Comparison of ENCODE assay signal across 8 cellular contexts in genomic region chr12:89708793-89709156, GRCh38. TPM values are rescaled to one million over a fixed set of nuclear protein-coding genes. Genes with fewer than 3 reads are reported as not detected.
A peak's percentile ranks its signal among the peaks of the same experiment; 100 is the strongest.
DNase-seq lines count a peak whose midpoint lies in the region; ATAC-seq and TF ChIP-seq lines count a peak whose summit lies in the region.

ATP2B1 (minus strand) TSS chr12:89708838; CDS start chr12:89655886, 52,952 bp downstream.

- DNase-seq in AG09319 (ENCODE audit: extremely low read depth, low read depth) (peak; percentile 75), NCI-H510A (lab: John Stamatoyannopoulos, UW) (peak; percentile 82), cortex of kidney (lab: John Stamatoyannopoulos, UW) (peak; percentile 44), left lung (peak; percentile 92 to 99)
- DNase-seq in activated CD4-positive, alpha-beta T cell treated with anti-CD3 and anti-CD28 coated beads, Interleukin-2, amount 10 ng/mL, durations not matched to agents 7 days and 5 days = peak; percentile 80
- peak; percentile 81 for DNase-seq in stimulated activated CD4-positive, alpha-beta T cell treated with anti-CD3 and anti-CD28 coated beads, Interleukin-4, amount 100 ng/mL, for 1 hour

- peaks cover 0 to 3% of the 10 kb centered on the region in 2 donors for H3K27me3 ChIP-seq in left lung

- TF ChIP-seq CTCF in AG09319 (IDR thresholded peaks at IDR 0.05; ENCODE audit: low read depth, low read length) (no peak; the same call in 1 of the 2 replicates), left lung (IDR thresholded peaks at IDR 0.05) (peak in 1 of 2 donors; percentile 9)

- peak within 1 kb of the TSS; percentile 91 for H3K27ac Mint-ChIP-seq in activated CD4-positive, alpha-beta T cell treated with anti-CD3 and anti-CD28 coated beads, Interleukin-2, amount 10 ng/mL, durations not matched to agents 7 days and 5 days

- no peaks in the 10 kb centered on the region for H3K9me3 Mint-ChIP-seq in activated CD4-positive, alpha-beta T cell treated with anti-CD3 and anti-CD28 coated beads, Interleukin-2, amount 10 ng/mL, durations not matched to agents 7 days and 5 days

- CTCF ChIA-PET in activated CD4-positive, alpha-beta T cell treated with anti-CD3 and anti-CD28 coated beads, Interleukin-2, amount 10 ng/mL, durations not matched to agents 7 days and 5 days (lab: Charles Lee) = interaction anchor here (0.6 to 1.0 kb wide), 3 partner anchors 13 to 392 kb away, joined by 3 read pairs; no protein-coding TSS in a partner anchor

- H3K4me1 Mint-ChIP-seq in activated CD4-positive, alpha-beta T cell treated with anti-CD3 and anti-CD28 coated beads, Interleukin-2, amount 10 ng/mL, durations not matched to agents 7 days and 5 days = peaks cover 35% of the 10 kb centered on the region

- no peaks in the 10 kb centered on the region for H3K36me3 Mint-ChIP-seq in activated CD4-positive, alpha-beta T cell treated with anti-CD3 and anti-CD28 coated beads, Interleukin-2, amount 10 ng/mL, durations not matched to agents 7 days and 5 days (ENCODE audit: low read depth)

- H3K4me3 Mint-ChIP-seq in activated CD4-positive, alpha-beta T cell treated with anti-CD3 and anti-CD28 coated beads, Interleukin-2, amount 10 ng/mL, durations not matched to agents 7 days and 5 days = peak within 1 kb of the TSS; percentile 89

- H3K9me3 ChIP-seq in left lung = no peaks in the 10 kb centered on the region

- peak; percentile 61 for ATAC-seq in GM18909 (IDR thresholded peaks at IDR 0.05; ENCODE audit: poor library complexity, unreplicated experiment)
- peak; percentile 51 for ATAC-seq in HG03159 (IDR thresholded peaks at IDR 0.05; ENCODE audit: unreplicated experiment)
- peak; percentile 79 for ATAC-seq in left lung

- POLR2A ChIA-PET in activated CD4-positive, alpha-beta T cell treated with anti-CD3 and anti-CD28 coated beads, Interleukin-2, amount 10 ng/mL, durations not matched to agents 7 days and 5 days (lab: Charles Lee) = interaction anchor here (0.6 kb wide), 1 partner anchor 88 kb away, joined by 3 read pairs; no protein-coding TSS in a partner anchor

- H3K36me3 ChIP-seq in left lung = no peaks in the 10 kb centered on the region

- peaks cover 19% of the 10 kb centered on the region for H3K27me3 Mint-ChIP-seq in activated CD4-positive, alpha-beta T cell treated with anti-CD3 and anti-CD28 coated beads, Interleukin-2, amount 10 ng/mL, durations not matched to agents 7 days and 5 days

- peak within 1 kb of the TSS; percentile 72 to 75 for H3K4me3 ChIP-seq in left lung

- intact Hi-C loops in left lung (cut with DNase I) = no loop called here

- H3K4me1 ChIP-seq in left lung = peaks cover 0 to 32% of the 10 kb centered on the region in 2 donors

- H3K27ac ChIP-seq in left lung = peak within 1 kb of the TSS; percentile 99 to 100

RNA-seq across cellular contexts. Expression of gene ATP2B1, which starts in this region (rescaled TPM):
- 10 to 100 TPM; 24.2 to 26.6 TPM for total RNA-seq in activated CD4-positive, alpha-beta T cell treated with anti-CD3 and anti-CD28 coated beads, Interleukin-2, amount 10 ng/mL, durations not matched to agents 7 days and 5 days
- 10 to 100 TPM; 29.4 to 54.0 TPM for total RNA-seq in left lung

Comparison
In these comparisons a context has a peak if more than half of its experiments do, and no peak if none do; other contexts are left out.
1. Peak in every context shown above with its lines: DNase-seq, ATAC-seq, H3K4me3 ChIP-seq and H3K27ac ChIP-seq.
2. DNase-seq: peak in every context shown above with its lines; median percentile 96 in left lung; 82 in NCI-H510A; 81 in stimulated activated CD4-positive, alpha-beta T cell treated with anti-CD3 and anti-CD28 coated beads, Interleukin-4, amount 100 ng/mL, for 1 hour; 80 in activated CD4-positive, alpha-beta T cell treated with anti-CD3 and anti-CD28 coated beads, Interleukin-2, amount 10 ng/mL, durations not matched to agents 7 days and 5 days; 75 in AG09319; 44 in cortex of kidney.